Comparison of ENCODE assay signal across 9 cellular contexts in the genomic region with DNA sequence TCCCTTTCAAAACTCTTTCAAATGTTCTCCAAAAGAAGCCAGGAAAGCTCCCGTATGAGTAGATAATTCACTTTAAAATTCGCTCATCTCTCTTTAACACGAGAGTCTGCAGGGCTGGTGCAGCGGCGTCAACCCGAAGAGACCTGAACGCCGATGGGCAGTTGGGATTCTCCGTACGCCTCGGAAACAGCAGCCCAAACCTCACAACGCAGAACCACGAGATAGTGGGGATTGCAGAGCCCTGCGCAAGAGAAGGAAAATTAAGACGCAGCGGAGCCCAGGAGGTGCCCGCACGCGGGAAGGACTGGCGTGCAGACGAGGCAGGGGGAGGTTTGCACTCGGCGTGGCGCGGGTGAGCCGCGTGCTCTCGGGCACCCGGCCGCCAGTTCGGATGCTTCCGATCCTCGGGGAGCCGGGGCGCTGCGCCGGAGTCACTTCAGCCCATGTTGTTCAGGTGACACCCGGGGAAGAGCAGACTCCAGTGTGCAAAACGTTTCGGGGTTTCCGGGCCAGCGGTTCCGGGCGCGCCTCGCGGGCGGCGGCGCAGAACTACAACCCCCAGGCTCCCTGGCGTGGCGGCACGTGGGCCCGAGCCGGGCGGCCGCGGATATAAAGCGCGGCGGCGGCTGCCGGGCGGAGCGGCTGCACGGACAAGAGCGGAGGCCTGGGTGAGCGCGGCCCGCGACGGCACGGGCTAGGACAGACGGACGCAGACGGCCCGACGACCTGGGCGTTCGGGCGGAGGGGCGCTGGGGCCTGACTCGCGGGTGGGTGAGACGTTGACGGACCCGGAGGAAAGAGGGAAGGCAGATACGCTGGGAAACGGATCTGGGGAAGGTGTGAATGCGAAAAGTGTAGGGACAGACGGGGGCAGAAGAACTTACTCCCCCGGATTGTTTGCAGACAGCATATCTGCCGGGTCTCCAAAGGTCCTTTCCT. TPM values are rescaled to one million over a fixed set of nuclear protein-coding genes. Genes with fewer than 3 reads are reported as not detected.
DNase-seq lines count a peak whose midpoint lies in the region; ATAC-seq and TF ChIP-seq lines count a peak whose summit lies in the region.
"Had no signal": no experiment of that assay in that cellular context is flagged by ENCODE, and none has a peak within 500 bp of the region (broad histone marks: within the 10 kb centered on the region; RNA-seq: fewer than 3 reads in every experiment).

Gene NPL, plus strand, starts transcription at position 636 of the 939 bp plus-strand sequence. CDS start 4,599 bp downstream, outside the sequence.

- H3K4me1 ChIP-seq in CD4-positive, alpha-beta memory T cell (ENCODE audit: insufficient read depth, low read length) = peaks cover 13% of the 10 kb centered on the region

- no peaks in the 10 kb centered on the region for H3K9me3 Mint-ChIP-seq in CD4-positive, alpha-beta memory T cell
- H3K9me3 Mint-ChIP-seq in endothelial cell (ENCODE audit: unreplicated experiment) = no peaks in the 10 kb centered on the region

- TF ChIP-seq CTCF in endothelial cell (IDR thresholded peaks at IDR 0.05; ENCODE audit: unreplicated experiment) = no peak

- H3K4me1 Mint-ChIP-seq in CD4-positive, alpha-beta memory T cell = peaks cover 10 to 16% (median 11%) of the 10 kb centered on the region in 4 donors
- H3K4me1 Mint-ChIP-seq in endothelial cell (ENCODE audit: unreplicated experiment) = peaks cover 3% of the 10 kb centered on the region

- CTCF ChIA-PET in CD4-positive, alpha-beta memory T cell (lab: Charles Lee; ENCODE audit: partially characterized antibody) = interaction anchor here (0.6 to 13.8 kb wide), 5 partner anchors 54 to 707 kb away, joined by 3 to 707 read pairs (median 3); partner anchors contain the start of genes RGS16 and RNASEL

- no peaks in the 10 kb centered on the region for H3K27me3 ChIP-seq in CD4-positive, alpha-beta memory T cell (ENCODE audit: insufficient read depth, low read length)

- peak within 1 kb of the TSS; percentile 89 to 94 (median 92) for H3K4me3 Mint-ChIP-seq in CD4-positive, alpha-beta memory T cell
- H3K4me3 Mint-ChIP-seq in endothelial cell (ENCODE audit: unreplicated experiment) = peak within 1 kb of the TSS; percentile 91

- DNase-seq in CD4-positive, alpha-beta memory T cell = peak; percentile 86 to 89 (median 88)
- DNase-seq in NOMO-1 (lab: John Stamatoyannopoulos, UW; ENCODE audit: unreplicated experiment in 2 of 2) = peak; percentile 72 to 88
- DNase-seq in activated CD8-positive, alpha-beta memory T cell treated with anti-CD3 and anti-CD28 coated beads, Interleukin-2, amount 50 U/mL, for 1 hour (ENCODE audit: extremely low read depth) = peak; percentile 63
- DNase-seq in endothelial cell (ENCODE audit: low spot score) = peak; percentile 81
- DNase-seq in middle frontal gyrus (ENCODE audit: extremely low spot score, low spot score) = peak; percentile 76
- peak; percentile 58 to 65 for DNase-seq in stimulated activated CD8-positive, alpha-beta memory T cell treated with anti-CD3 and anti-CD28 coated beads, Interleukin-4, amount 100 ng/mL, for 1 hour (ENCODE audit: low read depth in 2 of 2, low spot score in 1 of 2)

- H3K9me3 ChIP-seq in CD4-positive, alpha-beta memory T cell (ENCODE audit: control insufficient read depth in 1 of 2, low read length in 2 of 2) = no peaks in the 10 kb centered on the region

- H3K4me3 ChIP-seq in CD4-positive, alpha-beta memory T cell (ENCODE audit: low read length in 2 of 2) = peak within 1 kb of the TSS; percentile 69 to 88

- ATAC-seq in GM19452 (IDR thresholded peaks at IDR 0.05; ENCODE audit: unreplicated experiment) (peak; percentile 94), HG03571 (IDR thresholded peaks at IDR 0.05; ENCODE audit: unreplicated experiment) (peak; percentile 93)

- intact Hi-C loops in CD4-positive, alpha-beta memory T cell (cut with micrococcal nuclease) = loop anchor here (1.0 to 10.0 kb wide), 4 partner anchors 50 to 760 kb away; partner anchors contain the start of genes DHX9, GLUL and RGS16

- H3K27me3 Mint-ChIP-seq in CD4-positive, alpha-beta memory T cell = no peaks in the 10 kb centered on the region
- H3K27me3 Mint-ChIP-seq in endothelial cell (ENCODE audit: unreplicated experiment) = peaks cover 4% of the 10 kb centered on the region

- no peaks in the 10 kb centered on the region for H3K36me3 Mint-ChIP-seq in CD4-positive, alpha-beta memory T cell
- H3K36me3 Mint-ChIP-seq in endothelial cell (ENCODE audit: low read depth, unreplicated experiment) = no peaks in the 10 kb centered on the region

- H3K27ac Mint-ChIP-seq in CD4-positive, alpha-beta memory T cell = peak within 1 kb of the TSS; percentile 78 to 92 (median 90)
- no peak within 1 kb of the TSS for H3K27ac Mint-ChIP-seq in endothelial cell (ENCODE audit: unreplicated experiment)

- POLR2A ChIA-PET in CD4-positive, alpha-beta memory T cell (lab: Charles Lee; ENCODE audit: partially characterized antibody) = interaction anchor here (0.8 to 4.0 kb wide), 7 partner anchors 8 to 200 kb away, joined by 3 to 29 read pairs (median 7); partner anchors contain the start of genes RGS16 and RNASEL

- no peaks in the 10 kb centered on the region for H3K36me3 ChIP-seq in CD4-positive, alpha-beta memory T cell (ENCODE audit: insufficient read depth, low read length)

- peak within 1 kb of the TSS; percentile 67 for H3K27ac ChIP-seq in CD4-positive, alpha-beta memory T cell (ENCODE audit: low read depth, low read length)
- H3K27ac ChIP-seq: epithelial cell of prostate had no signal

RNA-seq across cellular contexts. Expression of gene NPL, which starts in this region (rescaled TPM):
- 1 to 10 TPM; 9.6 TPM for total RNA-seq in CD4-positive, alpha-beta memory T cell
- 1 to 10 TPM; 3.5 to 5.7 TPM for polyA plus RNA-seq in CD4-positive, alpha-beta memory T cell
- total RNA-seq in endothelial cell (ENCODE audit: unreplicated experiment) = 4.8 TPM

Comparison
In these comparisons a context has a peak if more than half of its experiments do, and no peak if none do; other contexts are left out.
1. Peak in every context shown above with its lines: DNase-seq, ATAC-seq, H3K4me3 ChIP-seq and H3K27ac ChIP-seq.